Comparison of ENCODE assay signal across 8 cellular contexts in genomic region chr17:64320613-64321553, GRCh38. TPM values are rescaled to one million over a fixed set of nuclear protein-coding genes. Genes with fewer than 3 reads are reported as not detected.
A peak's percentile ranks its signal among the peaks of the same experiment; 100 is the strongest.
DNase-seq lines count a peak whose midpoint lies in the region; ATAC-seq lines count a peak whose summit lies in the region.

No MANE protein-coding gene starts in this region.

- POLR2A ChIA-PET in activated CD4-positive, alpha-beta memory T cell treated with anti-CD3 and anti-CD28 coated beads, Interleukin-2, amount 10 ng/mL, durations not matched to agents 7 days and 5 days (lab: Charles Lee), result interaction anchor here (1.1 kb wide), 1 partner anchor 328 kb away, joined by 3 read pairs; no protein-coding TSS in a partner anchor

- H3K4me3 Mint-ChIP-seq in activated CD4-positive, alpha-beta memory T cell treated with anti-CD3 and anti-CD28 coated beads, Interleukin-2, amount 10 ng/mL, durations not matched to agents 7 days and 5 days, result peak overlapping the region; percentile 33
- peak overlapping the region; percentile 37 to 50 for H3K4me3 Mint-ChIP-seq in effector memory CD8-positive, alpha-beta T cell

- peaks cover 2% of the 10 kb centered on the region for H3K4me1 Mint-ChIP-seq in activated CD4-positive, alpha-beta memory T cell treated with anti-CD3 and anti-CD28 coated beads, Interleukin-2, amount 10 ng/mL, durations not matched to agents 7 days and 5 days
- peaks cover 14 to 22% of the 10 kb centered on the region in 2 donors for H3K4me1 Mint-ChIP-seq in effector memory CD8-positive, alpha-beta T cell (ENCODE audit: low read depth in 2 of 2)

- ATAC-seq in effector memory CD8-positive, alpha-beta T cell (replicated peaks), result peak; percentile 54
- ATAC-seq in GM19467 (IDR thresholded peaks at IDR 0.05; ENCODE audit: unreplicated experiment), result no peak

- H3K27me3 Mint-ChIP-seq in activated CD4-positive, alpha-beta memory T cell treated with anti-CD3 and anti-CD28 coated beads, Interleukin-2, amount 10 ng/mL, durations not matched to agents 7 days and 5 days, result peaks cover 14% of the 10 kb centered on the region
- peaks cover 0 to 28% of the 10 kb centered on the region in 2 donors for H3K27me3 Mint-ChIP-seq in effector memory CD8-positive, alpha-beta T cell

- H3K9me3 Mint-ChIP-seq in activated CD4-positive, alpha-beta memory T cell treated with anti-CD3 and anti-CD28 coated beads, Interleukin-2, amount 10 ng/mL, durations not matched to agents 7 days and 5 days, result no peaks in the 10 kb centered on the region
- no peaks in the 10 kb centered on the region for H3K9me3 Mint-ChIP-seq in effector memory CD8-positive, alpha-beta T cell

- no peak overlapping the region for H3K27ac Mint-ChIP-seq in activated CD4-positive, alpha-beta memory T cell treated with anti-CD3 and anti-CD28 coated beads, Interleukin-2, amount 10 ng/mL, durations not matched to agents 7 days and 5 days
- H3K27ac Mint-ChIP-seq in effector memory CD8-positive, alpha-beta T cell, result peak overlapping the region in 1 of 2 donors; percentile 14

- H3K36me3 Mint-ChIP-seq in activated CD4-positive, alpha-beta memory T cell treated with anti-CD3 and anti-CD28 coated beads, Interleukin-2, amount 10 ng/mL, durations not matched to agents 7 days and 5 days (ENCODE audit: low read depth), result no peaks in the 10 kb centered on the region
- peaks cover 6% of the 10 kb centered on the region for H3K36me3 Mint-ChIP-seq in effector memory CD8-positive, alpha-beta T cell (ENCODE audit: insufficient read depth)

- DNase-seq in CD1c-positive myeloid dendritic cell (ENCODE audit: extremely low spot score), result peak; percentile 85
- peak; percentile 17 for DNase-seq in HS-27A (ENCODE audit: low read depth)
- DNase-seq in NCI-H82 (lab: John Stamatoyannopoulos, UW), result peak; percentile 92
- DNase-seq in activated CD4-positive, alpha-beta memory T cell treated with anti-CD3 and anti-CD28 coated beads, Interleukin-2, amount 10 ng/mL, durations not matched to agents 7 days and 5 days, result peak; percentile 58
- DNase-seq in effector memory CD8-positive, alpha-beta T cell, result peak; percentile 52 to 58 (median 53)
- peak; percentile 49 for DNase-seq in middle frontal gyrus (ENCODE audit: extremely low spot score, low spot score)
- DNase-seq in stimulated activated CD8-positive, alpha-beta memory T cell treated with anti-CD3 and anti-CD28 coated beads, Interleukin-7, amount 100 ng/mL, for 24 hours (ENCODE audit: low read depth), result peak; percentile 13

- CTCF ChIA-PET in activated CD4-positive, alpha-beta memory T cell treated with anti-CD3 and anti-CD28 coated beads, Interleukin-2, amount 10 ng/mL, durations not matched to agents 7 days and 5 days (lab: Charles Lee), result interaction anchor here (0.6 to 6.1 kb wide), 21 partner anchors 8 to 393 kb away, joined by 3 to 99 read pairs (median 4); no protein-coding TSS in a partner anchor

RNA-seq across cellular contexts. Expression of gene TEX2, which starts 57.8 kb away (rescaled TPM):
- total RNA-seq in activated CD4-positive, alpha-beta memory T cell treated with anti-CD3 and anti-CD28 coated beads, Interleukin-2, amount 10 ng/mL, durations not matched to agents 7 days and 5 days, result 10 to 100 TPM; 10.5 to 12.4 TPM

Comparison
In these comparisons a context has a peak if more than half of its experiments do, and no peak if none do; other contexts are left out.
1. DNase-seq: peak in every context shown above with its lines; median percentile 92 in NCI-H82; 85 in CD1c-positive myeloid dendritic cell; 58 in activated CD4-positive, alpha-beta memory T cell treated with anti-CD3 and anti-CD28 coated beads, Interleukin-2, amount 10 ng/mL, durations not matched to agents 7 days and 5 days; 53 in effector memory CD8-positive, alpha-beta T cell; 49 in middle frontal gyrus; 17 in HS-27A; 13 in stimulated activated CD8-positive, alpha-beta memory T cell treated with anti-CD3 and anti-CD28 coated beads, Interleukin-7, amount 100 ng/mL, for 24 hours.